Comparison of ENCODE assay signal across 14 cellular contexts in the genomic region with DNA sequence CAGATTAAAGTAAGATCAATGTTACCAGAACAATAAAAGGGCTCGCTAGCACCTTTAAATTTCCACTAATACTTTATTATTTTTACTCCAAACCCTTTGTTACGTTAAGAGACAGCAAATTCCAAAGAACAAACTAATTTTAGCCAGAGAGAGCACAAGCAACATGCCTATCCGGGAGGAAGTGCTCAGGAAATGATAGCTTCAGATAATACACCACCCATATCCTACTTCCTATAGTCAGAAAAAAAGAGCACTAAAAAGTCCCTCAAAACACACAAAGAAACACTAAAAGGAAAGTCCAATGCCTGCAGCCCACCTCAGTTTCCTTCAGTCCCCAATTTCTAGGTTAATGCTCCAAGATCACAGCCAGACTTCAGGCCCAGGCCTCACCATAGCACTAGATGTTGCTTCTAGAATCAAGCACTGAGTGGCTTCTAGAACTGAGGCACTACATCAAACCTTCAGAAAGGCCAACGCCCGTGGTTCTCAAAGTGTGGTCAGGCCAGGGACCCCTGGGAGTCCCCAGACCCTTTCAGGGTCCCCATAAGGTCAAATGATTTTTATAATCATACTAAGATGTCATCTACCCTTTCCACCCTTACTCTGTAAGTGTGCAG.
DNase-seq lines count a peak whose midpoint lies in the region; ATAC-seq and TF ChIP-seq lines count a peak whose summit lies in the region.
"Had no signal": no experiment of that assay in that cellular context is flagged by ENCODE, and none has a peak within 500 bp of the region (broad histone marks: within the 10 kb centered on the region; RNA-seq: fewer than 3 reads in every experiment).

No MANE protein-coding gene starts in this region.

- peak; percentile 37 to 55 (median 46) for ATAC-seq in right lobe of liver
- ATAC-seq: activated T-cell treated with anti-CD3 and anti-CD28 coated beads, Interleukin-2, amount 50 U/mL, for 4 hours; mucosa of descending colon had no signal

- H3K27ac ChIP-seq in caudate nucleus (ENCODE audit: low read depth, low read length) = peak overlapping the region; percentile 55
- H3K27ac ChIP-seq in right lobe of liver = peak overlapping the region; percentile 3 to 25 (median 14)
- peak overlapping the region in 4 of 5 donors; percentile 7 to 59 (median 30) for H3K27ac ChIP-seq in stomach
- H3K27ac ChIP-seq: tibial artery had no signal

- DNase-seq in Kasumi-1 (lab: John Stamatoyannopoulos, UW) (peak; percentile 46 to 47), caudate nucleus (lab: John Stamatoyannopoulos, UW) (no peak), right lobe of liver (no peak), stomach (no peak), HAP-1 (ENCODE audit: low spot score in 2 of 2) (no peak), AG08396 (ENCODE audit: low spot score) (no peak), GM19240 (ENCODE audit: insufficient read length, low spot score) (no peak)
- DNase-seq: activated CD4-positive, alpha-beta T cell treated with anti-CD3 and anti-CD28 coated beads for 4 hours; activated T-cell treated with anti-CD3 and anti-CD28 coated beads, Interleukin-2, amount 50 U/mL, for 4 hours; adrenal gland; CD4-positive, alpha-beta T cell; mucosa of descending colon; posterior cingulate gyrus; tibial artery had no signal

- H3K4me3 ChIP-seq in right lobe of liver (no peak overlapping the region), stomach (no peak overlapping the region), HAP-1 (no peak overlapping the region)
- H3K4me3 ChIP-seq: adrenal gland, mucosa of descending colon, tibial artery had no signal

- H3K4me1 ChIP-seq in right lobe of liver = peaks cover 0 to 6% (median 0%) of the 10 kb centered on the region in 4 donors
- no peaks in the 10 kb centered on the region for H3K4me1 ChIP-seq in stomach
- no peaks in the 10 kb centered on the region for H3K4me1 ChIP-seq in HAP-1
- H3K4me1 ChIP-seq: tibial artery had no signal

- H3K36me3 ChIP-seq in right lobe of liver (no peaks in the 10 kb centered on the region), stomach (no peaks in the 10 kb centered on the region), HAP-1 (replicated peaks) (no peaks in the 10 kb centered on the region)
- H3K36me3 ChIP-seq: adrenal gland, tibial artery had no signal

- 60% methylated on average over 4 of the region's 5 CpGs for WGBS in right lobe of liver (ENCODE audit: insufficient coverage, low coverage, low lambda C conversion rate, missing lambda C conversion rate)
- WGBS in stomach, 5 donors = 54 to 76% (median 71%) methylated on average over 5 of the region's 5 CpGs

- no peak for TF ChIP-seq POLR2A in right lobe of liver (IDR thresholded peaks at IDR 0.05)
- no peak for TF ChIP-seq POLR2A in stomach (IDR thresholded peaks at IDR 0.05)

- no peaks in the 10 kb centered on the region for H3K9me3 ChIP-seq in right lobe of liver
- no peaks in the 10 kb centered on the region for H3K9me3 ChIP-seq in stomach
- H3K9me3 ChIP-seq in HAP-1 = no peaks in the 10 kb centered on the region
- H3K9me3 ChIP-seq: adrenal gland, mucosa of descending colon, tibial artery had no signal

- in situ Hi-C loops in HAP-1 (cut with MboI; ENCODE audit: low sequenced_read_pairs) = no loop called here

- H3K27me3 ChIP-seq in right lobe of liver (no peaks in the 10 kb centered on the region), stomach (no peaks in the 10 kb centered on the region), HAP-1 (ENCODE audit: low read depth) (no peaks in the 10 kb centered on the region)
- H3K27me3 ChIP-seq: adrenal gland, tibial artery had no signal

- TF ChIP-seq EP300 in stomach (IDR thresholded peaks at IDR 0.05) = no peak

- intact Hi-C loops in right lobe of liver (cut with DNase I) = no loop called here
- intact Hi-C loops in stomach (cut with DNase I; ENCODE audit: low total_unique reads) = no loop called here

- no peak for TF ChIP-seq CTCF in right lobe of liver (IDR thresholded peaks at IDR 0.05)
- no peak for TF ChIP-seq CTCF in stomach (IDR thresholded peaks at IDR 0.05)

Comparison
In these comparisons a context has a peak if more than half of its experiments do, and no peak if none do; other contexts are left out.
1. DNase-seq: peak in Kasumi-1 (2 of 2); none in caudate nucleus (0 of 61), right lobe of liver (0 of 3), stomach (single experiment), HAP-1 (0 of 2), AG08396 (single experiment) and GM19240 (single experiment).
2. Peak in every context shown above with its lines, with median percentiles within 50 percentile points of each other: H3K27ac ChIP-seq.